ENCODE assay signal across 14 cellular contexts in genomic region chr10:61691667-61692066, GRCh38. TPM values are rescaled to one million over a fixed set of nuclear protein-coding genes. Genes with fewer than 3 reads are reported as not detected.
"Had no signal": no experiment of that assay in that cellular context is flagged by ENCODE, and none has a peak within 500 bp of the region (broad histone marks: within the 10 kb centered on the region; RNA-seq: fewer than 3 reads in every experiment).

No MANE protein-coding gene starts in this region.

RNA-seq across cellular contexts. Expression of gene CABCOCO1, which starts 28.9 kb away (rescaled TPM):
- total RNA-seq: activated B cell treated with CpG ODN at 0.5 μM for 24 hours; activated CD4-positive, alpha-beta memory T cell treated with anti-CD3 and anti-CD28 coated beads for 36 hours; activated CD4-positive, alpha-beta memory T cell treated with anti-CD3 and anti-CD28 coated beads, Interleukin-2, amount 10 ng/mL, durations not matched to agents 7 days and 5 days; activated CD4-positive, alpha-beta T cell treated with anti-CD3 and anti-CD28 coated beads for 36 hours; activated CD4-positive, alpha-beta T cell treated with anti-CD3 and anti-CD28 coated beads, Interleukin-2, amount 10 ng/mL, durations not matched to agents 24 days and 14 days; activated CD4-positive, alpha-beta T cell treated with anti-CD3 and anti-CD28 coated beads, Interleukin-2, amount 10 ng/mL, durations not matched to agents 7 days and 5 days; activated CD8-positive, alpha-beta memory T cell treated with anti-CD3 and anti-CD28 coated beads for 36 hours; activated CD8-positive, alpha-beta memory T cell treated with anti-CD3 and anti-CD28 coated beads, Interleukin-2, amount 10 ng/mL, durations not matched to agents 7 days and 5 days; activated CD8-positive, alpha-beta T cell treated with anti-CD3 and anti-CD28 coated beads for 36 hours; activated CD8-positive, alpha-beta T cell treated with anti-CD3 and anti-CD28 coated beads, Interleukin-2, amount 10 ng/mL, durations not matched to agents 7 days and 5 days; T-helper 1 cell treated with Interleukin-12 subunit alpha and Interleukin-12 subunit beta and Interleukin-4 antibody, amounts not matched to agents 30 ng/mL and 1 ng/mL, for 36 hours; T-helper 17 cell; T-helper 2 cell treated with Interferon-gamma antibody and Interleukin-4, amounts not matched to agents 100 ng/mL and 5 ng/mL, for 36 hours; WTC11 had no signal
